Comparison of ENCODE assay signal across 9 cellular contexts in genomic region chr12:114668151-114668891, GRCh38. TPM values are rescaled to one million over a fixed set of nuclear protein-coding genes. Genes with fewer than 3 reads are reported as not detected.
A peak's percentile ranks its signal among the peaks of the same experiment; 100 is the strongest.
DNase-seq lines count a peak whose midpoint lies in the region; ATAC-seq and TF ChIP-seq lines count a peak whose summit lies in the region.
"Had no signal": no experiment of that assay in that cellular context is flagged by ENCODE, and none has a peak within 500 bp of the region (broad histone marks: within the 10 kb centered on the region; RNA-seq: fewer than 3 reads in every experiment).

No MANE protein-coding gene starts in this region.

- peak; percentile 53 for TF ChIP-seq CTCF in WI38 (IDR thresholded peaks at IDR 0.05; ENCODE audit: low read depth, low read length)

- DNase-seq in NCI-H146 (lab: John Stamatoyannopoulos, UW) (peak; percentile 22), NCI-H146 treated with DMSO at 0.1 percent for 48 hours (lab: John Stamatoyannopoulos, UW; ENCODE audit: unreplicated experiment) (no peak), M059J (ENCODE audit: low read depth) (peak; percentile 96), cardiac septum (ENCODE audit: low spot score) (peak; percentile 83), pons (ENCODE audit: low spot score) (peak; percentile 33)
- DNase-seq: DND-41 had no signal

- intact Hi-C loops in cardiac septum (cut with DNase I) = loop anchor here (5.0 to 10.0 kb wide), 2 partner anchors 496 to 964 kb away; no protein-coding TSS in a partner anchor

- no peak for ATAC-seq in GM18909 (IDR thresholded peaks at IDR 0.05; ENCODE audit: poor library complexity, unreplicated experiment)
- no peak for ATAC-seq in GM18498 (IDR thresholded peaks at IDR 0.05; ENCODE audit: unreplicated experiment)

- peak overlapping the region; percentile 61 for H3K4me3 ChIP-seq in WI38 (ENCODE audit: low read depth, low read length)

RNA-seq across cellular contexts. Expression of gene TBX3, which starts 15.7 kb away (rescaled TPM):
- 50.3 and 90.4 TPM in 2 replicates for total RNA-seq in M059J (2014; rRNA removed; shearing (Covaris generic))
- 17.1 TPM for total RNA-seq in cardiac septum
